ENCODE assay signal across 27 cellular contexts in genomic region chr3:93936549-93936948, GRCh38.
"Had no signal": no experiment of that assay in that cellular context is flagged by ENCODE, and none has a peak within 500 bp of the region (broad histone marks: within the 10 kb centered on the region; RNA-seq: fewer than 3 reads in every experiment).

No MANE protein-coding gene starts in this region.

- ATAC-seq: stimulated activated effector memory CD8-positive, alpha-beta T cell treated with anti-CD3 and anti-CD28 coated beads, Interleukin-12 subunit alpha, Interleukin-12 subunit beta, amount 100 ng/mL, for 72 hours; stimulated activated memory B cell treated with anti-CD40 and anti-IgM and Interleukin-4, amounts not matched to agents 10 μg/mL and 1 μg/mL and 100 μg/mL, for 72 hours; stimulated activated naive B cell treated with anti-CD40 and anti-IgM and Interleukin-4, amounts not matched to agents 10 μg/mL and 1 μg/mL and 100 μg/mL, for 72 hours; stimulated activated naive CD8-positive, alpha-beta T cell treated with anti-CD3 and anti-CD28 coated beads, Interleukin-15, amount 100 ng/mL, for 72 hours; stimulated activated naive CD8-positive, alpha-beta T cell treated with anti-CD3 and anti-CD28 coated beads, Interleukin-15, Interleukin-2, amounts not matched to agents 100 U/mL and 50 U/mL, for 24 hours; upper lobe of right lung had no signal

- H3K4me3 ChIP-seq: stomach, suprapubic skin, testis, thoracic aorta, thyroid gland, tibial artery, tibial nerve, transverse colon, upper lobe of left lung, upper lobe of right lung, uterus, vagina had no signal

- H3K27ac ChIP-seq: stomach, suprapubic skin, testis, thoracic aorta, thyroid gland, tibial artery, tibial nerve, transverse colon, upper lobe of left lung, upper lobe of right lung, uterus, vagina had no signal

- FAIRE-seq: urothelium cell line had no signal

- H3K9me3 ChIP-seq: suprapubic skin, testis, thoracic aorta, thyroid gland, tibial artery, tibial nerve, transverse colon, upper lobe of left lung, upper lobe of right lung, uterus, vagina had no signal

- H3K4me1 ChIP-seq: stomach, suprapubic skin, tibial artery, transverse colon, upper lobe of left lung, upper lobe of right lung, uterus, vagina had no signal

- DNase-seq: stimulated activated CD4-positive, alpha-beta T cell treated with anti-CD3 and anti-CD28 coated beads, Interleukin-2, amount 100 ng/mL, for 48 hours; stimulated activated CD4-positive, alpha-beta T cell treated with anti-CD3 and anti-CD28 coated beads, Interleukin-4, amount 100 ng/mL, for 1 hour; stimulated activated CD4-positive, alpha-beta T cell treated with anti-CD3 and anti-CD28 coated beads, Interleukin-4, amount 100 ng/mL, for 24 hours; stimulated activated CD4-positive, alpha-beta T cell treated with anti-CD3 and anti-CD28 coated beads, Interleukin-4, amount 100 ng/mL, for 4 hours; stimulated activated CD8-positive, alpha-beta memory T cell treated with anti-CD3 and anti-CD28 coated beads, Interleukin-4, amount 100 ng/mL, for 48 hours; stimulated activated naive B cell treated with anti-CD40 and anti-IgM and Interleukin-4, amounts not matched to agents 10 μg/mL and 1 μg/mL and 100 μg/mL, for 72 hours; stimulated activated naive CD4-positive, alpha-beta T cell; stimulated activated naive CD4-positive, alpha-beta T cell treated with Interleukin-2 at 50 U/mL for 16 hours; stimulated activated naive CD8-positive, alpha-beta T cell treated with anti-CD3 and anti-CD28 coated beads, Interleukin-15, amount 100 ng/mL, for 72 hours; stimulated activated naive CD8-positive, alpha-beta T cell treated with anti-CD3 and anti-CD28 coated beads, Interleukin-15, Interleukin-2, amounts not matched to agents 100 U/mL and 50 U/mL, for 24 hours; stomach; substantia nigra; testis; thyroid gland; tibial artery; transverse colon; trophoblast cell; upper lobe of left lung; upper lobe of right lung; uterus had no signal

- H3K36me3 ChIP-seq: stomach, suprapubic skin, thoracic aorta, thyroid gland, tibial artery, tibial nerve, transverse colon, upper lobe of left lung, upper lobe of right lung, uterus, vagina had no signal

- H3K27me3 ChIP-seq: stomach, suprapubic skin, testis, thyroid gland, tibial artery, tibial nerve, transverse colon, upper lobe of left lung, upper lobe of right lung, uterus, vagina had no signal
